ENCODE assay signal across 8 cellular contexts in the genomic region with DNA sequence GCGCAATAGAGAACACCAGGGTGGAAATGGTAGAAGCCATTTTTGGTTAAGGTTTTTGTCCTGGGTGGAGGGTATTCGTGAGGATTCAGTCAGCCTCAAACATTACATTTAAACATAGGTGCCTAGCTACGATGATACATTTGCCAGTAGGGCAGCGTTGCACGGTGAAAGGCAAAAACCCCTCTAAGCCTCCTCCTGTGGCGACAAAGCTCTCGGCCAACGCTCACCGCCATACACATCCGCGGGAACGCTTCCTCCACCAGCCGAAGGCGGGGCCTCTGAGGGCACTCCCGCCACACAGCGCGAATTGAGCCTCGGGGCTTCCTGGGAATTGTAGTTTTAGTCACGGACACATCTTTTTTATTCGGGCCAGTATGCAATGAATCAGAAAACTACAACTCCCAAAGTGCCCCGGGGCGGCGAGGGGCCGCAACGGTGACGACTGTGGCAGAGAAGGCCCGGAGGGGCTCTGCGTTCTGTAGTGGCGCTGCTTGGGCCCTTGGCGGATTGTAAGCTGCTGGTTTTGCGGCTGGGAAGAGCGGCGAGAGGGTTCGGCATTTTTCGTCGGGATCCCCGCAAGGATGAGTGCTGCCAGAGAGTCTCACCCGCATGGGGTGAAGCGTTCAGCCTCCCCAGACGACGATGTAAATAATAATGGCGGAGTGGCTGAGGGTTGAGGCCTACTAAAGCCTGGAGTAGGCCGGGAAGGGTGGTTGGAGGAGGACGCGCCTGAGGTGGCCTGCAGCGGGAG. TPM values are rescaled to one million over a fixed set of nuclear protein-coding genes. Genes with fewer than 3 reads are reported as not detected.
A peak's percentile ranks its signal among the peaks of the same experiment; 100 is the strongest.
DNase-seq lines count a peak whose midpoint lies in the region; ATAC-seq and TF ChIP-seq lines count a peak whose summit lies in the region.

A gene (plus strand): TSS at position 450 of the 751 bp plus-strand sequence. CDS start 132 bp downstream, at position 582.

- peak within 1 kb of the TSS; percentile 78 to 96 for H3K9ac ChIP-seq in colonic mucosa (ENCODE audit: low read depth in 2 of 2, low read length in 2 of 2)

- TF ChIP-seq CTCF in BE2C (IDR thresholded peaks at IDR 0.05; ENCODE audit: low read depth, low read length) (no peak), colonic mucosa (IDR thresholded peaks at IDR 0.05) (no peak)

- H3K27me3 ChIP-seq in BE2C (no peaks in the 10 kb centered on the region), colonic mucosa (no peaks in the 10 kb centered on the region)

- no peaks in the 10 kb centered on the region for H3K36me3 ChIP-seq in BE2C
- H3K36me3 ChIP-seq in colonic mucosa: no peaks in the 10 kb centered on the region

- peak; percentile 97 for ATAC-seq in HG03460 (IDR thresholded peaks at IDR 0.05; ENCODE audit: unreplicated experiment)

- H3K9me3 ChIP-seq in BE2C: no peaks in the 10 kb centered on the region
- no peaks in the 10 kb centered on the region for H3K9me3 ChIP-seq in colonic mucosa

- H3K27ac ChIP-seq in colonic mucosa: peak within 1 kb of the TSS; percentile 84

- H3K4me1 ChIP-seq in BE2C: no peaks in the 10 kb centered on the region
- no peaks in the 10 kb centered on the region for H3K4me1 ChIP-seq in colonic mucosa

- H3K4me3 ChIP-seq in BE2C (ENCODE audit: low read depth, low read length): peak within 1 kb of the TSS; percentile 90
- peak within 1 kb of the TSS; percentile 79 for H3K4me3 ChIP-seq in colonic mucosa

- DNase-seq in BE2C (peak; percentile 89), GM19240 (ENCODE audit: insufficient read length, low spot score) (peak; percentile 46), NCI-H526 (lab: John Stamatoyannopoulos, UW) (peak; percentile 99), colonic mucosa (peak; percentile 97), kidney tubule cell (ENCODE audit: low spot score) (peak; percentile 97)
- peak; percentile 95 for DNase-seq in activated CD4-positive, alpha-beta T cell treated with anti-CD3 and anti-CD28 coated beads for 48 hours
- DNase-seq in stimulated activated CD4-positive, alpha-beta T cell treated with anti-CD3 and anti-CD28 coated beads, Interleukin-1b, Interleukin-23, amount 100 ng/mL, for 24 hours (ENCODE audit: low read depth in 4 of 4, low spot score in 1 of 4): peak; percentile 79 to 88 (median 87)

- intact Hi-C loops in colonic mucosa (cut with DNase I): no loop called here

RNA-seq across cellular contexts. Expression of the gene that starts here (rescaled TPM):
- 254 TPM for polyA plus RNA-seq in BE2C (2012; ENCODE audit: insufficient read depth, insufficient read length, low read depth)
- total RNA-seq in colonic mucosa: 10 to 100 TPM; 70.1 to 72.3 TPM

Comparison
In these comparisons a context has a peak if more than half of its experiments do, and no peak if none do; other contexts are left out.
1. Peak in every context shown above with its lines: DNase-seq, ATAC-seq, H3K4me3 ChIP-seq and H3K27ac ChIP-seq.
2. DNase-seq: peak in every context shown above with its lines; median percentile 99 in NCI-H526; 97 in colonic mucosa; 97 in kidney tubule cell; 95 in activated CD4-positive, alpha-beta T cell treated with anti-CD3 and anti-CD28 coated beads for 48 hours; 89 in BE2C; 87 in stimulated activated CD4-positive, alpha-beta T cell treated with anti-CD3 and anti-CD28 coated beads, Interleukin-1b, Interleukin-23, amount 100 ng/mL, for 24 hours; 46 in GM19240.